In the genomic region with DNA sequence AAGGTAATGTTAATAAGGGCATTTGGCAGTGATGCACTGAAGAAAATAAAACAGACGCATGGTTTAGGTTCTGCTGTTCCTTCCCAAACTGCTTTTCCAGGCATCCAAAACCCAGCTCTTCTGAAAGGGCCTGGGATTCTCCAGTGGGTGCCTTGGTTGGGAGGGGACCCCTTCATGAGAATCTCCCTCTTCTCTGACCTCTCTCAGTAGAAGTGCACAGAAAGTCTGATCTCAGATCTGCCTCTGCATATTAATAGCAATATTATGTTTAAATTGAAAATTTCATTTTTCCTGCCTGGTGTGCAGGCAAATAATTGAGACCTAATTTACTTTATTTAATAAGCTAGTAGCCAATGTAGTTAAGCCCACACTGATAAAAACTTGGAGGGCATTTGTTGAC, we compare ENCODE assay signal across 21 cellular contexts.
"Had no signal": no experiment of that assay in that cellular context is flagged by ENCODE, and none has a peak within 500 bp of the region (broad histone marks: within the 10 kb centered on the region; RNA-seq: fewer than 3 reads in every experiment).

No MANE protein-coding gene starts in this region.

- DNase-seq: left ventricle myocardium inferior; naive B cell; sigmoid colon; spleen; stimulated activated CD4-positive, alpha-beta T cell treated with anti-CD3 and anti-CD28 coated beads, Interleukin-4, amount 100 ng/mL, for 24 hours; stimulated activated naive CD4-positive, alpha-beta T cell; tibial artery; trophoblast cell; upper lobe of right lung had no signal

- H3K4me3 ChIP-seq: heart right ventricle, hepatocyte, left ventricle myocardium inferior, lung, ovary, prostate gland, sigmoid colon, spleen, suprapubic skin, thoracic aorta, tibial artery, upper lobe of right lung had no signal

- H3K4me3 Mint-ChIP-seq: mesothelial cell of epicardium; naive B cell; nephron; neural crest cell; stimulated activated effector memory CD8-positive, alpha-beta T cell treated with anti-CD3 and anti-CD28 coated beads, Interleukin-12 subunit alpha, Interleukin-12 subunit beta, amount 100 ng/mL, for 72 hours; stimulated activated naive CD8-positive, alpha-beta T cell treated with anti-CD3 and anti-CD28 coated beads, Interleukin-15, Interleukin-2, amounts not matched to agents 100 ng/mL and 50 ng/mL, for 24 hours had no signal

- ATAC-seq: stimulated activated effector memory CD8-positive, alpha-beta T cell treated with anti-CD3 and anti-CD28 coated beads, Interleukin-12 subunit alpha, Interleukin-12 subunit beta, amount 100 ng/mL, for 72 hours; upper lobe of right lung had no signal

- H3K36me3 Mint-ChIP-seq: mesothelial cell of epicardium; naive B cell; stimulated activated effector memory CD8-positive, alpha-beta T cell treated with anti-CD3 and anti-CD28 coated beads, Interleukin-12 subunit alpha, Interleukin-12 subunit beta, amount 100 ng/mL, for 72 hours had no signal

- H3K9me3 Mint-ChIP-seq: mesothelial cell of epicardium; nephron; neural crest cell; stimulated activated effector memory CD8-positive, alpha-beta T cell treated with anti-CD3 and anti-CD28 coated beads, Interleukin-12 subunit alpha, Interleukin-12 subunit beta, amount 100 ng/mL, for 72 hours; stimulated activated naive CD8-positive, alpha-beta T cell treated with anti-CD3 and anti-CD28 coated beads, Interleukin-15, Interleukin-2, amounts not matched to agents 100 ng/mL and 50 ng/mL, for 24 hours had no signal

- H3K27ac Mint-ChIP-seq: mesothelial cell of epicardium; naive B cell; nephron; stimulated activated effector memory CD8-positive, alpha-beta T cell treated with anti-CD3 and anti-CD28 coated beads, Interleukin-12 subunit alpha, Interleukin-12 subunit beta, amount 100 ng/mL, for 72 hours; stimulated activated naive CD8-positive, alpha-beta T cell treated with anti-CD3 and anti-CD28 coated beads, Interleukin-15, Interleukin-2, amounts not matched to agents 100 ng/mL and 50 ng/mL, for 24 hours had no signal

- H3K9me3 ChIP-seq: ovary, prostate gland, thoracic aorta, upper lobe of right lung had no signal

- H3K79me2 ChIP-seq: hepatocyte had no signal

- H3K4me2 ChIP-seq: hepatocyte had no signal

- H2AFZ ChIP-seq: hepatocyte had no signal

- H3K36me3 ChIP-seq: heart right ventricle, left ventricle myocardium inferior, ovary, prostate gland, sigmoid colon, spleen, suprapubic skin, thoracic aorta, tibial artery, upper lobe of right lung had no signal

- H3K27ac ChIP-seq: heart right ventricle, hepatocyte, left ventricle myocardium inferior, ovary, prostate gland, sigmoid colon, spleen, suprapubic skin, thoracic aorta, tibial artery, upper lobe of right lung had no signal

- H3K27me3 ChIP-seq: hepatocyte, ovary had no signal

- H3K4me1 Mint-ChIP-seq: mesothelial cell of epicardium; naive B cell; neural crest cell; stimulated activated effector memory CD8-positive, alpha-beta T cell treated with anti-CD3 and anti-CD28 coated beads, Interleukin-12 subunit alpha, Interleukin-12 subunit beta, amount 100 ng/mL, for 72 hours had no signal

- H3K4me1 ChIP-seq: heart right ventricle, left ventricle myocardium inferior, prostate gland, sigmoid colon, spleen, suprapubic skin, tibial artery, upper lobe of right lung had no signal
